In genomic region chr2:9554841-9555337, GRCh38 we compare ENCODE assay signal across 8 cellular contexts. TPM values are rescaled to one million over a fixed set of nuclear protein-coding genes. Genes with fewer than 3 reads are reported as not detected.
DNase-seq lines count a peak whose midpoint lies in the region; ATAC-seq and TF ChIP-seq lines count a peak whose summit lies in the region.

No MANE protein-coding gene starts in this region.

- H3K4me3 Mint-ChIP-seq in naive thymus-derived CD4-positive, alpha-beta T cell = peak overlapping the region; percentile 90 to 99 (median 96)

- peak overlapping the region; percentile 97 for H3K27ac ChIP-seq in naive thymus-derived CD4-positive, alpha-beta T cell (ENCODE audit: low read depth, low read length)
- H3K27ac ChIP-seq in vagina = peak overlapping the region; percentile 99

- ATAC-seq in esophagus mucosa = peak; percentile 24
- peak; percentile 12 for ATAC-seq in naive thymus-derived CD4-positive, alpha-beta T cell
- ATAC-seq in HG03520 (IDR thresholded peaks at IDR 0.05; ENCODE audit: unreplicated experiment) = no peak
- ATAC-seq in GM21367 (IDR thresholded peaks at IDR 0.05; ENCODE audit: unreplicated experiment) = no peak

- peak overlapping the region; percentile 66 to 98 (median 92) for H3K27ac Mint-ChIP-seq in naive thymus-derived CD4-positive, alpha-beta T cell

- intact Hi-C loops in naive thymus-derived CD4-positive, alpha-beta T cell (cut with micrococcal nuclease) = loop anchor here (1.0 to 5.0 kb wide), 17 partner anchors 37 to 894 kb away; partner anchors contain the start of genes CPSF3 (in 2 of the 2), ITGB1BP1 (in 2 of the 2), ODC1 (in 2 of the 2) and TAF1B (in 2 of the 2)
- intact Hi-C loops in vagina (cut with DNase I) = loop anchor here (2.0 kb wide), 1 partner anchor 74 kb away; no protein-coding TSS in a partner anchor

- H3K9me3 Mint-ChIP-seq in naive thymus-derived CD4-positive, alpha-beta T cell = peaks cover 0 to 3% (median 0%) of the 10 kb centered on the region in 11 donors

- no peak for TF ChIP-seq CTCF in vagina (IDR thresholded peaks at IDR 0.05)

- H3K4me3 ChIP-seq in GM08714 (ENCODE audit: low read length) = peak overlapping the region; percentile 92
- peak overlapping the region; percentile 95 for H3K4me3 ChIP-seq in naive thymus-derived CD4-positive, alpha-beta T cell (ENCODE audit: low read length)
- H3K4me3 ChIP-seq in vagina = peak overlapping the region; percentile 77 to 88

- peaks cover 37 to 66% (median 56%) of the 10 kb centered on the region in 7 donors for H3K4me1 Mint-ChIP-seq in naive thymus-derived CD4-positive, alpha-beta T cell

- no peaks in the 10 kb centered on the region for H3K27me3 Mint-ChIP-seq in naive thymus-derived CD4-positive, alpha-beta T cell

- peaks cover 0 to 11% (median 4%) of the 10 kb centered on the region in 5 donors for H3K36me3 Mint-ChIP-seq in naive thymus-derived CD4-positive, alpha-beta T cell

- peak in 1 of 2 donors; percentile 31 for TF ChIP-seq POLR2A in vagina (IDR thresholded peaks at IDR 0.05)

- POLR2A ChIA-PET in naive thymus-derived CD4-positive, alpha-beta T cell (lab: Charles Lee) = interaction anchor here (0.9 to 3.8 kb wide), 12 partner anchors 11 to 132 kb away, joined by 3 to 23 read pairs (median 6); partner anchors contain the start of genes CPSF3, IAH1, ITGB1BP1 and YWHAQ

- peaks cover 0 to 10% (median 0%) of the 10 kb centered on the region in 3 experiments for H3K36me3 ChIP-seq in naive thymus-derived CD4-positive, alpha-beta T cell (ENCODE audit: control insufficient read depth in 2 of 3, insufficient read depth in 3 of 3, low read length in 3 of 3)
- H3K36me3 ChIP-seq in vagina = no peaks in the 10 kb centered on the region

- H3K9me3 ChIP-seq in naive thymus-derived CD4-positive, alpha-beta T cell (ENCODE audit: control insufficient read depth in 2 of 3, low read length in 3 of 3) = no peaks in the 10 kb centered on the region
- no peaks in the 10 kb centered on the region for H3K9me3 ChIP-seq in vagina

- DNase-seq in NCI-H2171 (lab: John Stamatoyannopoulos, UW) = peak; percentile 18
- DNase-seq in activated CD4-positive, alpha-beta T cell treated with anti-CD3 and anti-CD28 coated beads, Interleukin-2, amount 50 U/mL, for 48 hours = peak; percentile 20 to 43
- peak in 7 of 9 donors; percentile 8 to 44 (median 33) for DNase-seq in naive thymus-derived CD4-positive, alpha-beta T cell
- peak in 1 of 2 donors; percentile 90 for DNase-seq in vagina (ENCODE audit: extremely low spot score in 2 of 2)

- CTCF ChIA-PET in naive thymus-derived CD4-positive, alpha-beta T cell (lab: Charles Lee) = interaction anchor here (0.9 to 1.5 kb wide), 2 partner anchors 49 to 228 kb away, joined by 3 read pairs; no protein-coding TSS in a partner anchor

- peaks cover 15 to 32% of the 10 kb centered on the region in 2 donors for H3K4me1 ChIP-seq in naive thymus-derived CD4-positive, alpha-beta T cell (ENCODE audit: control insufficient read depth in 2 of 2, insufficient read depth in 2 of 2, low read length in 2 of 2)
- peaks cover 65% of the 10 kb centered on the region for H3K4me1 ChIP-seq in vagina

- H3K27me3 ChIP-seq in naive thymus-derived CD4-positive, alpha-beta T cell (ENCODE audit: control insufficient read depth in 2 of 2, insufficient read depth in 2 of 2, low read length in 2 of 2) = no peaks in the 10 kb centered on the region
- H3K27me3 ChIP-seq in vagina = no peaks in the 10 kb centered on the region

RNA-seq across cellular contexts. Expression of gene ADAM17, which starts 0.7 kb away (rescaled TPM):
- total RNA-seq in esophagus mucosa (27.5 TPM), vagina (33.4 TPM)
- 10 to 100 TPM; 22.9 to 45.2 (median 25.9) TPM for total RNA-seq in naive thymus-derived CD4-positive, alpha-beta T cell
- polyA plus RNA-seq in naive thymus-derived CD4-positive, alpha-beta T cell = 10 to 100 TPM in 1 of 2 donors, 1 to 10 TPM in 1; 9.3 to 11.0 TPM

Comparison
In these comparisons a context has a peak if more than half of its experiments do, and no peak if none do; other contexts are left out.
1. ATAC-seq: peak in esophagus mucosa (single experiment) and naive thymus-derived CD4-positive, alpha-beta T cell (single experiment); none in HG03520 (single experiment) and GM21367 (single experiment).
2. Peak in every context shown above with its lines, with median percentiles within 50 percentile points of each other: H3K4me3 ChIP-seq.